In genomic region chr6:11759995-11760394, GRCh38 we compare ENCODE assay signal across 27 cellular contexts. TPM values are rescaled to one million over a fixed set of nuclear protein-coding genes. Genes with fewer than 3 reads are reported as not detected.
"Had no signal": no experiment of that assay in that cellular context is flagged by ENCODE, and none has a peak within 500 bp of the region (broad histone marks: within the 10 kb centered on the region; RNA-seq: fewer than 3 reads in every experiment).

No MANE protein-coding gene starts in this region.

- H3K9me3 ChIP-seq: colonic mucosa, neutrophil, ovary, thyroid gland, upper lobe of left lung had no signal

- ATAC-seq: activated CD8-positive, alpha-beta memory T cell treated with anti-CD3 and anti-CD28 coated beads, Interleukin-2, amount 10 ng/mL, durations not matched to agents 7 days and 5 days; activated CD8-positive, alpha-beta T cell treated with anti-CD3 and anti-CD28 coated beads, Interleukin-2, amount 10 ng/mL, durations not matched to agents 7 days and 5 days; activated naive CD4-positive, alpha-beta T cell treated with anti-CD3 and anti-CD28 coated beads, Interleukin-2, amount 50 U/mL, for 72 hours; activated T-cell treated with anti-CD3 and anti-CD28 coated beads, Interleukin-2, amount 50 U/mL, for 72 hours; effector memory CD8-positive, alpha-beta T cell; gastroesophageal sphincter; SK-N-SH treated with all-trans-retinoic acid at 6 μM for 48 hours; stimulated activated memory B cell treated with anti-CD40 and anti-IgM and Interleukin-4, amounts not matched to agents 10 μg/mL and 1 μg/mL and 100 μg/mL, for 72 hours; stimulated activated naive CD8-positive, alpha-beta T cell treated with anti-CD3 and anti-CD28 coated beads, Interleukin-15, amount 100 ng/mL, for 72 hours had no signal

- H3K36me3 ChIP-seq: colonic mucosa, gastroesophageal sphincter, neutrophil, ovary, right atrium auricular region, thyroid gland, upper lobe of left lung had no signal

- H3K4me3 ChIP-seq: colonic mucosa, gastroesophageal sphincter, ovary, right atrium auricular region, thyroid gland, upper lobe of left lung had no signal

- DNase-seq: activated B cell treated with CpG ODN at 0.5 μM for 24 hours; activated CD8-positive, alpha-beta memory T cell treated with anti-CD3 and anti-CD28 coated beads, Interleukin-2, amount 10 ng/mL, durations not matched to agents 7 days and 5 days; activated CD8-positive, alpha-beta T cell treated with anti-CD3 and anti-CD28 coated beads, Interleukin-2, amount 10 ng/mL, durations not matched to agents 7 days and 5 days; activated naive CD4-positive, alpha-beta T cell; activated T-cell treated with anti-CD3 and anti-CD28 coated beads, Interleukin-2, amount 50 U/mL, for 72 hours; anterior cingulate cortex; cerebellar nuclear complex; colonic mucosa; effector memory CD8-positive, alpha-beta T cell; erythroblast; hippocampal formation; immature natural killer cell; kidney; naive B cell; nephron progenitor cell; ovary; stimulated activated CD4-positive, alpha-beta T cell treated with anti-CD3 and anti-CD28 coated beads, Interleukin-4, amount 100 ng/mL, for 24 hours; stimulated activated naive CD8-positive, alpha-beta T cell treated with anti-CD3 and anti-CD28 coated beads, Interleukin-15, amount 100 ng/mL, for 72 hours; T-helper 2 cell; thyroid gland; upper lobe of left lung had no signal

- H3K27ac ChIP-seq: gastroesophageal sphincter, neutrophil, ovary, right atrium auricular region, thyroid gland, upper lobe of left lung had no signal

- H3K27me3 ChIP-seq: colonic mucosa, gastroesophageal sphincter, neutrophil, ovary, right atrium auricular region, thyroid gland, upper lobe of left lung had no signal

RNA-seq across cellular contexts. Expression of gene ADTRP, which starts 18.6 kb away (rescaled TPM):
- total RNA-seq: right atrium auricular region had no signal
- polyA plus RNA-seq: immature natural killer cell had no signal
